Comparison of ENCODE assay signal across 8 cellular contexts in the genomic region with DNA sequence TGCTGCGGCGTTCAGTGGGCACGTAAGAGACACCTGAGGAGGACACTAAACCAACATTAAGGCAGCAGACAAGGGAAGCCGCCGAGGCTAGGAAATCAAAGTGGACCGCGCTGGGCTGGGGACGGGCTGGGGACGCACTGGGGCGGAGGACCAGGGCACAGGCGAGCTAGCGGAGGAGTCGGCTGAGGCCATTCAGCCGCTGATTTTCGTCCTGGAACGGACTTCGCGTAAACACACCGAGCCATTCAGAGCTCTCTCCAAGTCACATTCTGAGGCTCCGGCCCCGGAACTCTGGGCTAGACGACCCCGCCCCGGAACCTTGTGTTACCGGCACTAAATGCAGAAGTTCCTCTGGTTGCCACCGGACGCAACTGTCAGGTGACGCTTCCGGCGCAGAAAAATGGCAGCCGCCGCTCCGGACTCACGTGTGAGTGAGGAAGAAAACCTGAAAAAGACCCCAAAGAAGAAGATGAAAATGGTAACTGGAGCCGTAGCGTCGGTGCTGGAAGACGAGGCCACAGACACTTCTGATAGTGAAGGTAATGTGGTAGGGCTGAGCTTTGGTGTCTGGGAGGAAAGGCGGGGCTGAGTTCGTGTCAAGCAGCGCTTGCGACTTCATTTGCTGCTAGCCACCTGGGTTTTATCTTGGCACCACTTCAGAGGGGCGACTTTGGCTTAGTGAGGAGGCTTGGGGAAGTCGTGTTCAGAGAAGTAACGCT. TPM values are rescaled to one million over a fixed set of nuclear protein-coding genes. Genes with fewer than 3 reads are reported as not detected.
DNase-seq lines count a peak whose midpoint lies in the region; ATAC-seq and TF ChIP-seq lines count a peak whose summit lies in the region.

A gene with protein sequence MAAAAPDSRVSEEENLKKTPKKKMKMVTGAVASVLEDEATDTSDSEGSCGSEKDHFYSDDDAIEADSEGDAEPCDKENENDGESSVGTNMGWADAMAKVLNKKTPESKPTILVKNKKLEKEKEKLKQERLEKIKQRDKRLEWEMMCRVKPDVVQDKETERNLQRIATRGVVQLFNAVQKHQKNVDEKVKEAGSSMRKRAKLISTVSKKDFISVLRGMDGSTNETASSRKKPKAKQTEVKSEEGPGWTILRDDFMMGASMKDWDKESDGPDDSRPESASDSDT (plus strand): TSS at position 377 of the 719 bp plus-strand sequence. CDS start 24 bp downstream, at position 401.

- peak; percentile 93 for DNase-seq in BE2C
- peak; percentile 73 for DNase-seq in GM19238 (ENCODE audit: insufficient read length, low spot score)
- peak; percentile 82 for DNase-seq in NCI-H510A (lab: John Stamatoyannopoulos, UW)
- DNase-seq in activated CD4-positive, alpha-beta T cell treated with anti-CD3 and anti-CD28 coated beads for 24 hours (ENCODE audit: low read depth in 2 of 2) = peak; percentile 77 to 81
- DNase-seq in choroid plexus epithelial cell (ENCODE audit: low read depth) = peak; percentile 94
- peak; percentile 90 for DNase-seq in kidney tubule cell (ENCODE audit: low spot score)
- peak; percentile 54 to 72 for DNase-seq in stimulated activated CD4-positive, alpha-beta T cell treated with anti-CD3 and anti-CD28 coated beads, Interleukin-1b, Interleukin-23, amount 100 ng/mL, for 1 hour (ENCODE audit: low read depth in 2 of 2)

- peak; percentile 100 for ATAC-seq in HG03439 (IDR thresholded peaks at IDR 0.05; ENCODE audit: unreplicated experiment)

- peaks cover 6% of the 10 kb centered on the region for H3K36me3 ChIP-seq in BE2C

- H3K4me1 ChIP-seq in BE2C = no peaks in the 10 kb centered on the region

- no peaks in the 10 kb centered on the region for H3K27me3 ChIP-seq in BE2C

- H3K9me3 ChIP-seq in BE2C = no peaks in the 10 kb centered on the region; the same call in 1 of the 2 replicates

- peak within 1 kb of the TSS; percentile 100 for H3K4me3 ChIP-seq in BE2C (ENCODE audit: low read depth, low read length)
- H3K4me3 ChIP-seq in choroid plexus epithelial cell (ENCODE audit: low read depth, low read length) = peak within 1 kb of the TSS; percentile 99

- TF ChIP-seq CTCF in BE2C (IDR thresholded peaks at IDR 0.05; ENCODE audit: low read depth, low read length) = no peak
- TF ChIP-seq CTCF in choroid plexus epithelial cell (conservative IDR thresholded peaks at IDR 0.05; ENCODE audit: low read depth, low read length) = no peak

RNA-seq across cellular contexts. Expression of the gene that starts here (rescaled TPM):
- 18.8 TPM for polyA plus RNA-seq in BE2C (2012; ENCODE audit: insufficient read depth, insufficient read length, low read depth)

Comparison
In these comparisons a context has a peak if more than half of its experiments do, and no peak if none do; other contexts are left out.
1. Peak in every context shown above with its lines: DNase-seq, ATAC-seq and H3K4me3 ChIP-seq.